Comparison of ENCODE assay signal across 1 cellular context in genomic region chr20:63641792-63642517, GRCh38.
TF ChIP-seq lines count a peak whose summit lies in the region.

No MANE protein-coding gene starts in this region.

TF ChIP-seq in GM12878, 131 proteins besides CTCF, POLR2A, EP300 and RAD21 (continued from another document):
- no peak for TF ChIP-seq BCLAF1 (IDR thresholded peaks at IDR 0.05)
- peak; percentile 54 for TF ChIP-seq NRF1 (conservative IDR thresholded peaks at IDR 0.05; ENCODE audit: low read depth, low read length)
- TF ChIP-seq IRF4 (IDR thresholded peaks at IDR 0.05; ENCODE audit: low read depth, low read length): no peak
- peak; percentile 35; the same call in 1 of the 2 replicates for TF ChIP-seq NR2F1 (conservative IDR thresholded peaks at IDR 0.05)
- no peak for TF ChIP-seq JUNB (IDR thresholded peaks at IDR 0.05)
- TF ChIP-seq NBN (IDR thresholded peaks at IDR 0.05): no peak
- TF ChIP-seq GATAD2B (conservative IDR thresholded peaks at IDR 0.05; ENCODE audit: low read depth): peak; percentile 87
- peak in 1 of 2 experiments; percentile 90; a peak in 2 of 3 replicates for TF ChIP-seq EGR1 (IDR thresholded peaks at IDR 0.05; ENCODE audit: borderline replicate concordance in 1 of 2, low read depth in 2 of 2, low read length in 2 of 2)
- TF ChIP-seq NR2C1 (IDR thresholded peaks at IDR 0.05): no peak
